ENCODE assay signal across 1 cellular context in genomic region chr2:159164457-159164894, GRCh38.
TF ChIP-seq lines count a peak whose summit lies in the region.

No MANE protein-coding gene starts in this region.

TF ChIP-seq in endothelial cell of umbilical vein, 7 proteins besides CTCF, POLR2A, EP300 and RAD21:
- TF ChIP-seq EZH2 (IDR thresholded peaks at IDR 0.05; ENCODE audit: borderline replicate concordance, low read depth, low read length, severe bottlenecking) (no peak), POLR2AphosphoS5 (IDR thresholded peaks at IDR 0.05; ENCODE audit: insufficient read depth, low read depth, low read length) (no peak), JUN (IDR thresholded peaks at IDR 0.05; ENCODE audit: borderline replicate concordance, insufficient read depth, insufficient read length, low read depth) (no peak), MYC (IDR thresholded peaks at IDR 0.05; ENCODE audit: low read depth, low read length) (no peak), FOS (IDR thresholded peaks at IDR 0.05; ENCODE audit: borderline replicate concordance, insufficient read depth, low read length) (no peak), GATA2 (IDR thresholded peaks at IDR 0.05; ENCODE audit: insufficient read depth, insufficient read length, low read depth, low read length) (no peak), MAX (IDR thresholded peaks at IDR 0.05; ENCODE audit: insufficient read depth, insufficient read length) (no peak)
TF ChIP-seq in endothelial cell of umbilical vein: peak in this region for 0.
